In genomic region chr7:155298834-155299538, GRCh38 we compare ENCODE assay signal across 1 cellular context.
TF ChIP-seq lines count a peak whose summit lies in the region.

No MANE protein-coding gene starts in this region.

TF ChIP-seq in SK-N-SH, 30 proteins besides CTCF, POLR2A, EP300 and RAD21 (continued from another document):
- TF ChIP-seq YY1 (IDR thresholded peaks at IDR 0.05; ENCODE audit: low read depth) (no peak), NRF1 (IDR thresholded peaks at IDR 0.05; ENCODE audit: low read depth, low read length) (no peak), FOXJ3 (CRISPR knock-in tag; IDR thresholded peaks at IDR 0.05) (no peak), SIN3A (IDR thresholded peaks at IDR 0.05; ENCODE audit: borderline replicate concordance, low read depth, low read length) (peak; percentile 97; the same call in 1 of the 2 replicates)
- TF ChIP-seq, protein P1, sequence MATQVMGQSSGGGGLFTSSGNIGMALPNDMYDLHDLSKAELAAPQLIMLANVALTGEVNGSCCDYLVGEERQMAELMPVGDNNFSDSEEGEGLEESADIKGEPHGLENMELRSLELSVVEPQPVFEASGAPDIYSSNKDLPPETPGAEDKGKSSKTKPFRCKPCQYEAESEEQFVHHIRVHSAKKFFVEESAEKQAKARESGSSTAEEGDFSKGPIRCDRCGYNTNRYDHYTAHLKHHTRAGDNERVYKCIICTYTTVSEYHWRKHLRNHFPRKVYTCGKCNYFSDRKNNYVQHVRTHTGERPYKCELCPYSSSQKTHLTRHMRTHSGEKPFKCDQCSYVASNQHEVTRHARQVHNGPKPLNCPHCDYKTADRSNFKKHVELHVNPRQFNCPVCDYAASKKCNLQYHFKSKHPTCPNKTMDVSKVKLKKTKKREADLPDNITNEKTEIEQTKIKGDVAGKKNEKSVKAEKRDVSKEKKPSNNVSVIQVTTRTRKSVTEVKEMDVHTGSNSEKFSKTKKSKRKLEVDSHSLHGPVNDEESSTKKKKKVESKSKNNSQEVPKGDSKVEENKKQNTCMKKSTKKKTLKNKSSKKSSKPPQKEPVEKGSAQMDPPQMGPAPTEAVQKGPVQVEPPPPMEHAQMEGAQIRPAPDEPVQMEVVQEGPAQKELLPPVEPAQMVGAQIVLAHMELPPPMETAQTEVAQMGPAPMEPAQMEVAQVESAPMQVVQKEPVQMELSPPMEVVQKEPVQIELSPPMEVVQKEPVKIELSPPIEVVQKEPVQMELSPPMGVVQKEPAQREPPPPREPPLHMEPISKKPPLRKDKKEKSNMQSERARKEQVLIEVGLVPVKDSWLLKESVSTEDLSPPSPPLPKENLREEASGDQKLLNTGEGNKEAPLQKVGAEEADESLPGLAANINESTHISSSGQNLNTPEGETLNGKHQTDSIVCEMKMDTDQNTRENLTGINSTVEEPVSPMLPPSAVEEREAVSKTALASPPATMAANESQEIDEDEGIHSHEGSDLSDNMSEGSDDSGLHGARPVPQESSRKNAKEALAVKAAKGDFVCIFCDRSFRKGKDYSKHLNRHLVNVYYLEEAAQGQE (IDR thresholded peaks at IDR 0.05; ENCODE audit: low read depth, low read length) = 0 out of 2 replicates have a peak, but pooled peaks have one; percentile 9
